ENCODE assay signal across 8 cellular contexts in genomic region chr17:76103274-76104139, GRCh38. TPM values are rescaled to one million over a fixed set of nuclear protein-coding genes. Genes with fewer than 3 reads are reported as not detected.
DNase-seq lines count a peak whose midpoint lies in the region; ATAC-seq, FAIRE-seq and TF ChIP-seq lines count a peak whose summit lies in the region.

A gene with protein sequence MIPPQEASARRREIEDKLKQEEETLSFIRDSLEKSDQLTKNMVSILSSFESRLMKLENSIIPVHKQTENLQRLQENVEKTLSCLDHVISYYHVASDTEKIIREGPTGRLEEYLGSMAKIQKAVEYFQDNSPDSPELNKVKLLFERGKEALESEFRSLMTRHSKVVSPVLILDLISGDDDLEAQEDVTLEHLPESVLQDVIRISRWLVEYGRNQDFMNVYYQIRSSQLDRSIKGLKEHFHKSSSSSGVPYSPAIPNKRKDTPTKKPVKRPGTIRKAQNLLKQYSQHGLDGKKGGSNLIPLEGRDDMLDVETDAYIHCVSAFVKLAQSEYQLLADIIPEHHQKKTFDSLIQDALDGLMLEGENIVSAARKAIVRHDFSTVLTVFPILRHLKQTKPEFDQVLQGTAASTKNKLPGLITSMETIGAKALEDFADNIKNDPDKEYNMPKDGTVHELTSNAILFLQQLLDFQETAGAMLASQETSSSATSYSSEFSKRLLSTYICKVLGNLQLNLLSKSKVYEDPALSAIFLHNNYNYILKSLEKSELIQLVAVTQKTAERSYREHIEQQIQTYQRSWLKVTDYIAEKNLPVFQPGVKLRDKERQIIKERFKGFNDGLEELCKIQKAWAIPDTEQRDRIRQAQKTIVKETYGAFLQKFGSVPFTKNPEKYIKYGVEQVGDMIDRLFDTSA (minus strand): TSS chr17:76103787. CDS start chr17:76103692, 95 bp downstream.

- peaks cover 13 to 26% of the 10 kb centered on the region in 2 experiments for H3K36me3 ChIP-seq in HepG2 (replicated peaks in 1 of 2; ENCODE audit: control insufficient read depth in 1 of 2, insufficient read depth in 2 of 2, low read length in 2 of 2)

- H3K36me3 Mint-ChIP-seq in activated CD4-positive, alpha-beta T cell treated with anti-CD3 and anti-CD28 coated beads, Interleukin-2, amount 10 ng/mL, durations not matched to agents 7 days and 5 days (ENCODE audit: low read depth) = peaks cover 30% of the 10 kb centered on the region

- peak within 1 kb of the TSS; percentile 50 for H2AFZ ChIP-seq in HepG2 (ENCODE audit: low read length)

- ATAC-seq in GM19023 (IDR thresholded peaks at IDR 0.05; ENCODE audit: unreplicated experiment) = peak; percentile 74
- ATAC-seq in HG03460 (IDR thresholded peaks at IDR 0.05; ENCODE audit: unreplicated experiment) = peak; percentile 83
- ATAC-seq in HepG2 = peak; percentile 84

- H3K27me3 Mint-ChIP-seq in activated CD4-positive, alpha-beta T cell treated with anti-CD3 and anti-CD28 coated beads, Interleukin-2, amount 10 ng/mL, durations not matched to agents 7 days and 5 days = no peaks in the 10 kb centered on the region

- in situ Hi-C loops in HepG2 (cut with HindIII; ENCODE audit: extremely low pct_ligation_motif_present, low pct_unique_long_range_greater_than_20kb) = no loop called here

- peak within 1 kb of the TSS; percentile 96 for H3K27ac Mint-ChIP-seq in activated CD4-positive, alpha-beta T cell treated with anti-CD3 and anti-CD28 coated beads, Interleukin-2, amount 10 ng/mL, durations not matched to agents 7 days and 5 days

- TF ChIP-seq CTCF in AG04450 (IDR thresholded peaks at IDR 0.05; ENCODE audit: low read depth, low read length) (no peak), HepG2 (CRISPR knock-in tag; IDR thresholded peaks at IDR 0.05) (no peak)

- no TSS peak for BruUV-seq in HepG2 (replicated peaks; lab: Mats Ljungman, UMichigan)

- FAIRE-seq in HepG2 (lab: Jason Lieb, UNC) = peak; percentile 81

- peak within 1 kb of the TSS; percentile 86 for H3K9ac ChIP-seq in HepG2 (ENCODE audit: insufficient read depth, low read depth, low read length)

- H3K4me2 ChIP-seq in HepG2 (ENCODE audit: low read depth, low read length) = peak within 1 kb of the TSS; percentile 97

- peaks cover 32% of the 10 kb centered on the region for H3K4me1 Mint-ChIP-seq in activated CD4-positive, alpha-beta T cell treated with anti-CD3 and anti-CD28 coated beads, Interleukin-2, amount 10 ng/mL, durations not matched to agents 7 days and 5 days

- H3K27ac ChIP-seq in AG04450 (ENCODE audit: low read depth, low read length) = peak within 1 kb of the TSS; percentile 52
- H3K27ac ChIP-seq in HepG2 (ENCODE audit: extremely low read length, insufficient read depth, low read length) = peak within 1 kb of the TSS; percentile 83

- no peaks in the 10 kb centered on the region for H3K9me3 Mint-ChIP-seq in activated CD4-positive, alpha-beta T cell treated with anti-CD3 and anti-CD28 coated beads, Interleukin-2, amount 10 ng/mL, durations not matched to agents 7 days and 5 days

- DNase-seq in AG04450 (ENCODE audit: low read depth, low spot score) (peak; percentile 68), NCI-H526 treated with DMSO at 0.1 percent for 48 hours (lab: John Stamatoyannopoulos, UW) (peak; percentile 64), dedifferentiated amniotic fluid mesenchymal stem cell (ENCODE audit: extremely low spot score) (peak; percentile 87), HepG2 (ENCODE audit: low spot score) (peak; percentile 92)
- DNase-seq in activated CD4-positive, alpha-beta T cell treated with anti-CD3 and anti-CD28 coated beads, Interleukin-2, amount 10 ng/mL, durations not matched to agents 7 days and 5 days = peak; percentile 93
- DNase-seq in stimulated activated CD4-positive, alpha-beta T cell treated with anti-CD3 and anti-CD28 coated beads, Interleukin-2, amount 100 ng/mL, for 48 hours = peak; percentile 90 to 92

- peaks cover 48% of the 10 kb centered on the region for H3K4me1 ChIP-seq in HepG2 (ENCODE audit: insufficient read depth, low read length)

- H3K9me3 ChIP-seq in AG04450 (ENCODE audit: control insufficient read depth, insufficient read depth, low read length) = peaks cover 3% of the 10 kb centered on the region; the same call in 1 of the 2 replicates
- no peaks in the 10 kb centered on the region for H3K9me3 ChIP-seq in HepG2 (ENCODE audit: low read length)

- CTCF ChIA-PET in AG04450 (lab: Charles Lee) = interaction anchor here (0.5 to 4.1 kb wide), 5 partner anchors 30 to 233 kb away, joined by 3 to 22 read pairs (median 7); no protein-coding TSS in a partner anchor
- CTCF ChIA-PET in activated CD4-positive, alpha-beta T cell treated with anti-CD3 and anti-CD28 coated beads, Interleukin-2, amount 10 ng/mL, durations not matched to agents 7 days and 5 days (lab: Charles Lee) = interaction anchor here (0.6 to 3.0 kb wide), 13 partner anchors 9 to 350 kb away, joined by 3 to 14 read pairs (median 3); no protein-coding TSS in a partner anchor
- CTCF ChIA-PET in HepG2 (lab: Yijun Ruan, JAX; ENCODE audit: low intra/inter-chr PET ratio, low total read pairs) = no interaction called here

- POLR2A ChIA-PET in AG04450 (lab: Yijun Ruan, JAX) (interaction anchor here (0.5 to 1.1 kb wide), 5 partner anchors 152 to 196 kb away, joined by 3 to 8 read pairs (median 4); partner anchors contain the start of gene UBALD2), HepG2 (lab: Yijun Ruan, JAX) (interaction anchor here (0.7 to 2.3 kb wide), 22 partner anchors 9 to 324 kb away, joined by 3 to 8 read pairs (median 4); partner anchors contain the start of genes ACOX1, EVPL, GALR2 and SRP68)
- POLR2A ChIA-PET in activated CD4-positive, alpha-beta T cell treated with anti-CD3 and anti-CD28 coated beads, Interleukin-2, amount 10 ng/mL, durations not matched to agents 7 days and 5 days (lab: Charles Lee) = interaction anchor here (0.5 kb wide), 1 partner anchor 40 kb away, joined by 3 read pairs; no protein-coding TSS in a partner anchor

- H3K27me3 ChIP-seq in AG04450 (ENCODE audit: control insufficient read depth, insufficient read depth, low read length) = no peaks in the 10 kb centered on the region
- no peaks in the 10 kb centered on the region; a peak in 1 of 5 replicates for H3K27me3 ChIP-seq in HepG2 (ENCODE audit: control insufficient read depth in 1 of 2, insufficient read depth in 2 of 2, low read length in 2 of 2)

- H3K4me3 ChIP-seq in AG04450 (ENCODE audit: low read depth, low read length) = peak within 1 kb of the TSS; percentile 73
- H3K4me3 ChIP-seq in HepG2 (replicated peaks in 1 of 3; ENCODE audit: insufficient read depth in 1 of 3, low read depth in 2 of 3, low read length in 3 of 3) = peak within 1 kb of the TSS; percentile 78 to 87 (median 79)

- no peaks in the 10 kb centered on the region for H4K20me1 ChIP-seq in HepG2 (ENCODE audit: insufficient read depth, low read length)

- TF ChIP-seq RAD21 in HepG2 (CRISPR knock-in tag; IDR thresholded peaks at IDR 0.05) = no peak

- peak; percentile 93 to 97 for TF ChIP-seq POLR2A in HepG2 (IDR thresholded peaks at IDR 0.05; ENCODE audit: insufficient read depth in 1 of 2, low read depth in 2 of 2, low read length in 2 of 2)

- 5% methylated on average over 43 of the region's 55 CpGs for WGBS in HepG2 (ENCODE audit: low lambda C conversion rate)

- TF ChIP-seq EP300 in HepG2 (IDR thresholded peaks at IDR 0.05; ENCODE audit: low read depth in 2 of 2, low read length in 2 of 2) (peak; percentile 9 to 17; a peak in 1 of 4 replicates), HepG2 (CRISPR knock-in tag; IDR thresholded peaks at IDR 0.05; ENCODE audit: borderline replicate concordance) (0 out of 2 replicates have a peak, but pooled peaks have one; percentile 10)

- intact Hi-C loops in HepG2 (cut with micrococcal nuclease; ENCODE audit: unreplicated experiment) = loop anchor here (2.0 kb wide), 1 partner anchor 25 kb away; the partner anchor contains the start of gene ZACN

- H3K79me2 ChIP-seq in HepG2 (ENCODE audit: insufficient read depth, low read length) = peaks cover 18% of the 10 kb centered on the region

- H3K4me3 Mint-ChIP-seq in activated CD4-positive, alpha-beta T cell treated with anti-CD3 and anti-CD28 coated beads, Interleukin-2, amount 10 ng/mL, durations not matched to agents 7 days and 5 days = peak within 1 kb of the TSS; percentile 96

TF ChIP-seq in HepG2, 621 proteins besides CTCF, POLR2A, EP300 and RAD21 (continues in another document):
- TF ChIP-seq FOXC1 (CRISPR knock-in tag; IDR thresholded peaks at IDR 0.05; ENCODE audit: borderline replicate concordance) (peak; percentile 84), TSC22D2 (CRISPR knock-in tag; IDR thresholded peaks at IDR 0.05; ENCODE audit: borderline replicate concordance) (no peak; the same call in 1 of the 2 replicates), ZMAT3 (CRISPR knock-in tag; conservative IDR thresholded peaks at IDR 0.05) (peak; percentile 88), DNMT3B (CRISPR knock-in tag; conservative IDR thresholded peaks at IDR 0.05) (0 out of 2 replicates have a peak, but pooled peaks have one; percentile 10)

RNA-seq across cellular contexts. Expression of the gene that starts here (rescaled TPM):
- 97.6 and 114 TPM in 2 replicates for polyA plus RNA-seq in AG04450 (2011; rRNA removed)
- 157 and 217 TPM in 2 replicates for polyA minus RNA-seq in AG04450 (2011; rRNA and poly(A)+ RNA removed)
- total RNA-seq in activated CD4-positive, alpha-beta T cell treated with anti-CD3 and anti-CD28 coated beads, Interleukin-2, amount 10 ng/mL, durations not matched to agents 7 days and 5 days = 100 to 1,000 TPM; 140 to 147 TPM
- total RNA-seq in HepG2 (2016; rRNA removed; fragmentation: Illumina TruSeq; extraction: Trizol) = 116 and 118 TPM in 2 replicates
- total RNA-seq in HepG2 (2016; cell fraction: cytosol; rRNA removed; fragmentation: Illumina TruSeq; extraction: Trizol; ENCODE audit: low read depth) = 32.5 and 33.1 TPM in 2 replicates
- 112 and 113 TPM in 2 replicates for total RNA-seq in HepG2 (2016; cell fraction: insoluble cytoplasmic fraction; rRNA removed; fragmentation: Illumina TruSeq; extraction: Trizol)
- 41.7 and 48.8 TPM in 2 replicates for total RNA-seq in HepG2 (2016; cell fraction: membrane; rRNA removed; fragmentation: Illumina TruSeq; extraction: Trizol)
- total RNA-seq in HepG2 (2016; cell fraction: nucleus; rRNA removed; fragmentation: Illumina TruSeq; extraction: Trizol) = 80.6 and 103 TPM in 2 replicates
- polyA plus RNA-seq in HepG2 (2011; rRNA removed) = 86.9 and 118 TPM in 2 replicates
- polyA plus RNA-seq in HepG2 (2011; cell fraction: cytosol; rRNA removed) = 65.5 and 68.0 TPM in 2 replicates
- 259 and 277 TPM in 2 replicates for polyA plus RNA-seq in HepG2 (2011; cell fraction: nucleus; rRNA removed)
- 100 and 124 TPM in 2 replicates for polyA plus RNA-seq in HepG2 (2012)
- polyA plus RNA-seq in HepG2 (2016; cell fraction: cytosol; fragmentation: Illumina TruSeq; extraction: Trizol; ENCODE audit: low read depth) = 7.1 and 8.4 TPM in 2 replicates
- polyA plus RNA-seq in HepG2 (2016; cell fraction: insoluble cytoplasmic fraction; fragmentation: Illumina TruSeq; extraction: Trizol; ENCODE audit: low read depth) = 78.0 and 79.6 TPM in 2 replicates
- 18.4 and 21.9 TPM in 2 replicates for polyA plus RNA-seq in HepG2 (2016; cell fraction: membrane; fragmentation: Illumina TruSeq; extraction: Trizol; ENCODE audit: low read depth)
- 147 and 170 TPM in 2 replicates for polyA plus RNA-seq in HepG2 (2016; cell fraction: nucleus; fragmentation: Illumina TruSeq; extraction: Trizol; ENCODE audit: insufficient read depth, low read depth)
- polyA minus RNA-seq in HepG2 (2011; rRNA and poly(A)+ RNA removed; ENCODE audit: low replicate concordance) = 144 and 202 TPM in 2 replicates
- 69.7 and 91.8 TPM in 2 replicates for polyA minus RNA-seq in HepG2 (2011; cell fraction: cytosol; rRNA and poly(A)+ RNA removed)
- polyA minus RNA-seq in HepG2 (2011; cell fraction: nucleus; rRNA and poly(A)+ RNA removed) = 113 and 132 TPM in 2 replicates

Comparison
In these comparisons a context has a peak if more than half of its experiments do, and no peak if none do; other contexts are left out.
1. Peak in every context shown above with its lines: DNase-seq, ATAC-seq, H3K4me3 ChIP-seq and H3K27ac ChIP-seq.